ENCODE assay signal across 10 cellular contexts in genomic region chr17:49987681-49988441, GRCh38. TPM values are rescaled to one million over a fixed set of nuclear protein-coding genes. Genes with fewer than 3 reads are reported as not detected.
DNase-seq lines count a peak whose midpoint lies in the region; ATAC-seq and TF ChIP-seq lines count a peak whose summit lies in the region.
"Had no signal": no experiment of that assay in that cellular context is flagged by ENCODE, and none has a peak within 500 bp of the region (broad histone marks: within the 10 kb centered on the region; RNA-seq: fewer than 3 reads in every experiment).

No MANE protein-coding gene starts in this region.

- peaks cover 0 to 4% of the 10 kb centered on the region in 2 donors for H3K4me1 Mint-ChIP-seq in effector memory CD8-positive, alpha-beta T cell (ENCODE audit: low read depth in 2 of 2)

- no peaks in the 10 kb centered on the region for H3K9me2 ChIP-seq in HCT116 (ENCODE audit: insufficient read depth)

- H3K9me3 ChIP-seq in HCT116 (ENCODE audit: control insufficient read depth in 1 of 2, insufficient read depth in 1 of 2, low read depth in 1 of 2, low read length in 2 of 2): no peaks in the 10 kb centered on the region
- H3K9me3 ChIP-seq: lower lobe of right lung had no signal

- no peaks in the 10 kb centered on the region for H3K9me3 Mint-ChIP-seq in effector memory CD8-positive, alpha-beta T cell

- DNase-seq in AML-193 (lab: John Stamatoyannopoulos, UW) (peak; percentile 28 to 35), HCT116 (ENCODE audit: low read depth, low spot score) (no peak), NCI-H82 (lab: John Stamatoyannopoulos, UW) (peak; percentile 80), fibroblast of the aortic adventitia (ENCODE audit: low read depth) (peak; percentile 26), epidermal melanocyte (ENCODE audit: insufficient read length, low spot score) (no peak), putamen (ENCODE audit: low spot score) (no peak)
- no peak for DNase-seq in effector memory CD8-positive, alpha-beta T cell
- DNase-seq: cerebellar nuclear complex, lower lobe of right lung had no signal

- peaks cover 12% of the 10 kb centered on the region; the same call in 1 of the 2 replicates for H3K27me3 ChIP-seq in HCT116 (ENCODE audit: insufficient read depth, low read length)

- no peak overlapping the region for H3K9ac ChIP-seq in HCT116 (ENCODE audit: low read length)

- TF ChIP-seq RAD21 in HCT116 (IDR thresholded peaks at IDR 0.05; ENCODE audit: low read depth): no peak

- POLR2A ChIA-PET in HCT116 (lab: Charles Lee): interaction anchor here (1.0 kb wide), 1 partner anchor 68 kb away, joined by 3 read pairs; the partner anchor contains the start of gene ITGA3

- no TSS peak for BruUV-seq in HCT116 (replicated peaks; lab: Mats Ljungman, UMichigan)

- ATAC-seq in HCT116 (peak; percentile 48), GM21367 (IDR thresholded peaks at IDR 0.05; ENCODE audit: unreplicated experiment) (no peak)
- ATAC-seq in effector memory CD8-positive, alpha-beta T cell (replicated peaks): no peak

- H3K4me3 ChIP-seq in HCT116 (replicated peaks in 1 of 2; ENCODE audit: low read depth in 1 of 2, low read length in 2 of 2) (no peak overlapping the region), fibroblast of the aortic adventitia (ENCODE audit: low read depth, low read length) (no peak overlapping the region)
- H3K4me3 ChIP-seq: lower lobe of right lung had no signal

- TF ChIP-seq CTCF in HCT116 (IDR thresholded peaks at IDR 0.05 in 2 of 3, conservative IDR thresholded peaks at IDR 0.05 in 1 of 3; ENCODE audit: borderline replicate concordance in 1 of 3, insufficient read depth in 1 of 3, low read depth in 2 of 3, low read length in 2 of 3): no peak
- TF ChIP-seq CTCF in fibroblast of the aortic adventitia (IDR thresholded peaks at IDR 0.05; ENCODE audit: insufficient read depth, low read length): no peak

- peaks cover 4 to 9% of the 10 kb centered on the region in 2 experiments; a peak in 2 of 4 replicates for H3K4me1 ChIP-seq in HCT116 (ENCODE audit: control insufficient read depth in 1 of 2, insufficient read depth in 2 of 2, low read length in 2 of 2)

- CTCF ChIA-PET in HCT116 (lab: Charles Lee): interaction anchor here (0.7 to 4.3 kb wide), 3 partner anchors 10 to 430 kb away, joined by 3 to 34 read pairs (median 13); no protein-coding TSS in a partner anchor

- intact Hi-C loops in HCT116 (cut with micrococcal nuclease): no loop called here

- no peaks in the 10 kb centered on the region for H3K36me3 ChIP-seq in HCT116 (ENCODE audit: control insufficient read depth in 1 of 2, insufficient read depth in 2 of 2, low read length in 2 of 2)
- H3K36me3 ChIP-seq: lower lobe of right lung had no signal

- H4K20me1 ChIP-seq in HCT116 (ENCODE audit: insufficient read depth): no peaks in the 10 kb centered on the region

- peaks cover 66 to 93% of the 10 kb centered on the region in 2 donors for H3K27me3 Mint-ChIP-seq in effector memory CD8-positive, alpha-beta T cell

- no peaks in the 10 kb centered on the region for H3K79me2 ChIP-seq in HCT116 (ENCODE audit: insufficient read depth, low read length)

- peaks cover 8% of the 10 kb centered on the region for H3K36me3 Mint-ChIP-seq in effector memory CD8-positive, alpha-beta T cell (ENCODE audit: insufficient read depth)

- H2AFZ ChIP-seq in HCT116 (ENCODE audit: low read depth, low read length, poor library complexity, severe bottlenecking): no peak overlapping the region

- H3K4me3 Mint-ChIP-seq in effector memory CD8-positive, alpha-beta T cell: no peak overlapping the region

- no peak overlapping the region for H3K27ac Mint-ChIP-seq in effector memory CD8-positive, alpha-beta T cell

- peak overlapping the region; percentile 4; the same call in 1 of the 2 replicates for H3K4me2 ChIP-seq in HCT116 (ENCODE audit: low read length)

- H3K27ac ChIP-seq in HCT116 (ENCODE audit: low read depth, low read length): no peak overlapping the region
- H3K27ac ChIP-seq: lower lobe of right lung had no signal

- RAD21 ChIA-PET in HCT116 (lab: Charles Lee; ENCODE audit: low non-redundant PET in 1 of 2, low total read pairs in 2 of 2, uncharacterized antibody in 2 of 2, unreplicated experiment in 2 of 2): interaction anchor here in 1 of 2 experiments (1.3 kb wide), 1 partner anchor 10 kb away, joined by 5 read pairs; no protein-coding TSS in a partner anchor

- TF ChIP-seq POLR2A in HCT116 (IDR thresholded peaks at IDR 0.05; ENCODE audit: borderline replicate concordance, extremely low read depth, insufficient read depth, insufficient read length): no peak

TF ChIP-seq in HCT116, 20 proteins besides CTCF, POLR2A, EP300 and RAD21:
- TF ChIP-seq EZH2 (IDR thresholded peaks at IDR 0.05) (no peak), TCF7L2 (IDR thresholded peaks at IDR 0.05; ENCODE audit: borderline replicate concordance, extremely low read depth, insufficient read depth, insufficient read length) (peak; percentile 31)

RNA-seq across cellular contexts. Expression of gene DLX3, which starts 7.2 kb away (rescaled TPM):
- total RNA-seq in HCT116 (2021; ENCODE audit: unreplicated experiment) (not detected), fibroblast of the aortic adventitia (ENCODE audit: low replicate concordance) (not detected in 2 replicates)
- polyA plus RNA-seq in HCT116 (2012): 0.04 TPM in 1 of 2 replicates, not detected in the other

RNA-seq across cellular contexts. Expression of gene DLX4, which starts 18.9 kb away (rescaled TPM):
- 14.0 TPM for total RNA-seq in HCT116 (2021; ENCODE audit: unreplicated experiment)
- 11.5 and 12.4 TPM in 2 replicates for polyA plus RNA-seq in HCT116 (2012)
- total RNA-seq in fibroblast of the aortic adventitia (ENCODE audit: low replicate concordance): not detected in 2 replicates

Comparison
In these comparisons a context has a peak if more than half of its experiments do, and no peak if none do; other contexts are left out.
1. DNase-seq: peak in AML-193 (2 of 2), NCI-H82 (single experiment) and fibroblast of the aortic adventitia (single experiment); none in HCT116 (single experiment), epidermal melanocyte (single experiment), putamen (single experiment) and effector memory CD8-positive, alpha-beta T cell (0 of 3).
2. RNA of gene DLX4, which starts 18.9 kb away (total RNA-seq): 14.0 TPM in HCT116 (single experiment); not detected in fibroblast of the aortic adventitia; every median in the first group is over 10 times any median in the second.